ENCODE assay signal across 27 cellular contexts in genomic region chr10:129418826-129419225, GRCh38.
"Had no signal": no experiment of that assay in that cellular context is flagged by ENCODE, and none has a peak within 500 bp of the region (broad histone marks: within the 10 kb centered on the region; RNA-seq: fewer than 3 reads in every experiment).

No MANE protein-coding gene starts in this region.

- DNase-seq: central memory CD4-positive, alpha-beta T cell; effector memory CD4-positive, alpha-beta T cell; erythroblast; esophagus squamous epithelium; foreskin melanocyte; glutamatergic neuron; heart right ventricle; hippocampal formation; left cardiac atrium; mesendoderm; midbrain; naive thymus-derived CD4-positive, alpha-beta T cell; occipital lobe; pancreas; stimulated activated CD4-positive, alpha-beta T cell treated with anti-CD3 and anti-CD28 coated beads, Interleukin-12 subunit alpha, Interleukin-12 subunit beta, amount 100 ng/mL, for 4 hours; stimulated activated CD4-positive, alpha-beta T cell treated with anti-CD3 and anti-CD28 coated beads, Interleukin-1b, Interleukin-23, amount 100 ng/mL, for 48 hours; stimulated activated CD4-positive, alpha-beta T cell treated with anti-CD3 and anti-CD28 coated beads, Interleukin-4, amount 100 ng/mL, for 1 hour; stimulated activated CD8-positive, alpha-beta memory T cell treated with anti-CD3 and anti-CD28 coated beads, Interleukin-4, amount 100 ng/mL, for 48 hours; stimulated activated naive CD4-positive, alpha-beta T cell; substantia nigra; testis had no signal

- H3K4me3 Mint-ChIP-seq: naive thymus-derived CD4-positive, alpha-beta T cell; nephron had no signal

- H3K4me1 ChIP-seq: left lung, pancreas, testis, tibial nerve had no signal

- H3K27ac ChIP-seq: left lung, pancreas, testis, tibial nerve had no signal

- H3K4me3 ChIP-seq: esophagus squamous epithelium, left lung, pancreas, smooth muscle cell, testis, tibial nerve had no signal

- H3K4me1 Mint-ChIP-seq: naive thymus-derived CD4-positive, alpha-beta T cell had no signal

- H3K9me3 ChIP-seq: esophagus squamous epithelium, heart right ventricle, left lung, pancreas, testis, tibial nerve had no signal

- H3K4me2 ChIP-seq: smooth muscle cell had no signal

- H3K27ac Mint-ChIP-seq: naive thymus-derived CD4-positive, alpha-beta T cell; nephron; progenitor cell of endocrine pancreas had no signal

- H3K36me3 ChIP-seq: esophagus squamous epithelium, heart right ventricle, left lung, pancreas, tibial nerve had no signal

- H3K27me3 ChIP-seq: testis, tibial nerve had no signal

- ATAC-seq: left lung; naive thymus-derived CD4-positive, alpha-beta T cell; pancreas; sciatic nerve had no signal

- H3K9me3 Mint-ChIP-seq: naive thymus-derived CD4-positive, alpha-beta T cell; nephron had no signal
